11 cellular contexts compared by ENCODE assay signal in the genomic region with DNA sequence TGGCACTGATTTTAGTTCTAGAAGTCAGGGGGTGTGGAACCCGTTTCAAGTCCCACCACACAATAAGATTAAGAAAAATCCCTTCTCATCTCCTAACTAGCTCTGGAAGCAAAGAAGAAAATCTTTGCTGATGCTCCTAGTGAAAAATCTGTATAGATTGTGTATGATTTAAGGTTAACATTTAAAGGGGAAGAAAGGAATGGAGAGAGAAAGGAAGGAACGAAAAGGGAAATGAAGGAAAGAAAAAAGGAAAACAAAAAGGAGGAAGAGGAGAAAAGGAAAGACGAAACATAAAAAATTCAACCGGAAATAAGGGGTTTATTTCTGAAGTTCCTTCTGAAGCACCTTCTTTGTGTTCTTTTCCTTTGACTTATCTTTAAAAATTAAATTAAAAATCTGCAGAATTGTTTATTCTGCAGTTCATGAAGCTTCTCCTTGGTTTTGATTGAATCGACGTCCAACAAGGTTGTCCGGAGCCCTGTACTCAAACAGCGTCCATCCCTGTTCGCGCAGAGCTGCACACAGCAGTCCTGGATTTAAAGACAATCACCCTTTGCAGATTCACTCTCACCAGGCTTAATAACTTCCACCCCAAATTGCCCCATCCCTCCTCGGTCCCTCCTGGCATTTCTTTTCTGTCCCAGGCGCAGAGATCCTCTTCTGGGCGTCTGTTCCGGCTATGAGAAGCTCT. TPM values are rescaled to one million over a fixed set of nuclear protein-coding genes. Genes with fewer than 3 reads are reported as not detected.
"Had no signal": no experiment of that assay in that cellular context is flagged by ENCODE, and none has a peak within 500 bp of the region (broad histone marks: within the 10 kb centered on the region; RNA-seq: fewer than 3 reads in every experiment).

No MANE protein-coding gene starts in this region.

- H3K36me3 ChIP-seq: lower lobe of right lung, pancreas, thyroid gland had no signal

- H2AFZ ChIP-seq: hepatocyte had no signal

- H3K4me2 ChIP-seq: hepatocyte had no signal

- H3K4me3 Mint-ChIP-seq: activated CD4-positive, alpha-beta memory T cell treated with anti-CD3 and anti-CD28 coated beads for 36 hours had no signal

- H3K79me2 ChIP-seq: hepatocyte had no signal

- H3K9me3 Mint-ChIP-seq: activated CD4-positive, alpha-beta memory T cell treated with anti-CD3 and anti-CD28 coated beads for 36 hours had no signal

- ATAC-seq: lower lobe of right lung, pancreas, Right ventricle myocardium inferior had no signal

- H3K27ac Mint-ChIP-seq: activated CD4-positive, alpha-beta memory T cell treated with anti-CD3 and anti-CD28 coated beads for 36 hours; nephron had no signal

- H3K36me3 Mint-ChIP-seq: activated CD4-positive, alpha-beta memory T cell treated with anti-CD3 and anti-CD28 coated beads for 36 hours had no signal

- DNase-seq: activated CD4-positive, alpha-beta memory T cell treated with anti-CD3 and anti-CD28 coated beads for 36 hours; activated T-cell treated with anti-CD3 and anti-CD28 coated beads, Interleukin-2, amount 50 U/mL, for 48 hours; aorta; kidney glomerular epithelial cell; lower lobe of right lung; pancreas; small intestine; thyroid gland had no signal

- H3K9me3 ChIP-seq: lower lobe of right lung, pancreas, thyroid gland had no signal

- H3K27ac ChIP-seq: hepatocyte, lower lobe of right lung, pancreas, thyroid gland had no signal

- H3K4me3 ChIP-seq: hepatocyte, lower lobe of right lung, pancreas, thyroid gland had no signal

RNA-seq across cellular contexts. Expression of gene TFAP2B, which starts 1.6 kb away (rescaled TPM):
- total RNA-seq: activated CD4-positive, alpha-beta memory T cell treated with anti-CD3 and anti-CD28 coated beads for 36 hours; aorta; lower lobe of right lung; pancreas; thyroid gland had no signal
- polyA plus RNA-seq: pancreas, small intestine had no signal
